In genomic region chr18:55116855-55117254, GRCh38 we compare ENCODE assay signal across 16 cellular contexts.
"Had no signal": no experiment of that assay in that cellular context is flagged by ENCODE, and none has a peak within 500 bp of the region (broad histone marks: within the 10 kb centered on the region; RNA-seq: fewer than 3 reads in every experiment).

No MANE protein-coding gene starts in this region.

- H3K36me3 ChIP-seq: lower lobe of right lung, tibial nerve had no signal

- H3K27ac ChIP-seq: epithelial cell of prostate, lower lobe of right lung had no signal

- H3K27me3 ChIP-seq: dorsolateral prefrontal cortex, tibial nerve had no signal

- H3K4me1 ChIP-seq: lower lobe of right lung had no signal

- ATAC-seq: activated CD8-positive, alpha-beta memory T cell treated with anti-CD3 and anti-CD28 coated beads, Interleukin-2, amount 10 ng/mL, durations not matched to agents 7 days and 5 days; lower lobe of right lung; natural killer cell treated with Interleukin-12 subunit alpha and Interleukin-12 subunit beta and Interleukin-15 and Interleukin-18, amount 100 ng/mL, for 72 hours had no signal

- H3K4me3 ChIP-seq: dorsolateral prefrontal cortex, lower lobe of right lung, tibial nerve had no signal

- H3K9me3 ChIP-seq: lower lobe of right lung, tibial nerve had no signal

- DNase-seq: activated CD4-positive, alpha-beta memory T cell treated with anti-CD3 and anti-CD28 coated beads, Interleukin-2, amount 10 ng/mL, durations not matched to agents 7 days and 5 days; activated CD4-positive, alpha-beta T cell treated with anti-CD3 and anti-CD28 coated beads for 48 hours; activated CD4-positive, CD25-positive, alpha-beta regulatory T cell; activated CD8-positive, alpha-beta memory T cell treated with anti-CD3 and anti-CD28 coated beads, Interleukin-2, amount 10 ng/mL, durations not matched to agents 7 days and 5 days; amniotic stem cell; caudate nucleus; dorsolateral prefrontal cortex; head of caudate nucleus; lower lobe of right lung; occipital lobe; stimulated activated CD4-positive, alpha-beta T cell treated with anti-CD3 and anti-CD28 coated beads, Interleukin-12 subunit alpha, Interleukin-12 subunit beta, amount 100 ng/mL, for 4 hours; stimulated activated CD4-positive, alpha-beta T cell treated with anti-CD3 and anti-CD28 coated beads, Interleukin-1b, Interleukin-23, amount 100 ng/mL, for 48 hours; T1000 had no signal
